Comparison of ENCODE assay signal across 25 cellular contexts in genomic region chr2:239554761-239555565, GRCh38.
"Had no signal": no experiment of that assay in that cellular context is flagged by ENCODE, and none has a peak within 500 bp of the region (broad histone marks: within the 10 kb centered on the region; RNA-seq: fewer than 3 reads in every experiment).

No MANE protein-coding gene starts in this region.

- DNase-seq: activated CD4-positive, alpha-beta T cell treated with anti-CD3 and anti-CD28 coated beads for 4 hours; activated CD4-positive, alpha-beta T cell treated with anti-CD3 and anti-CD28 coated beads, Interleukin-2, amount 50 U/mL, for 4 hours; activated CD8-positive, alpha-beta memory T cell treated with anti-CD3 and anti-CD28 coated beads for 24 hours; activated gamma-delta T cell treated with Interleukin-2 at 50 U/mL for 16 hours; activated T-cell treated with anti-CD3 and anti-CD28 coated beads, Interleukin-2, amount 50 U/mL, for 1 hour; dermis blood vessel endothelial cell; effector CD4-positive, alpha-beta T cell; foreskin keratinocyte; heart right ventricle; stimulated activated CD4-positive, alpha-beta T cell treated with anti-CD3 and anti-CD28 coated beads, Interleukin-15, amount 100 ng/mL, for 24 hours; stimulated activated CD4-positive, alpha-beta T cell treated with anti-CD3 and anti-CD28 coated beads, Interleukin-2, amount 100 ng/mL, for 24 hours; stimulated activated naive CD4-positive, alpha-beta T cell; T-helper 1 cell had no signal

- H3K27ac Mint-ChIP-seq: activated naive CD4-positive, alpha-beta T cell treated with anti-CD3 and anti-CD28 coated beads, Interleukin-2, amount 50 U/mL, for 72 hours; activated T-helper 1 cell treated with anti-CD3 and anti-CD28 coated beads, Interleukin-12 subunit alpha, Interleukin-12 subunit beta, Interleukin-2, Interleukin-4 antibody, amounts not matched to agents 30 ng/mL and 10 ng/mL and 1 ng/mL, durations not matched to agents 14 hours and 24 hours and 36 hours; memory B cell; naive thymus-derived CD8-positive, alpha-beta T cell; progenitor cell of endocrine pancreas had no signal

- H3K4me1 Mint-ChIP-seq: memory B cell had no signal

- H3K4me3 Mint-ChIP-seq: activated T-helper 1 cell treated with anti-CD3 and anti-CD28 coated beads, Interleukin-12 subunit alpha, Interleukin-12 subunit beta, Interleukin-2, Interleukin-4 antibody, amounts not matched to agents 30 ng/mL and 10 ng/mL and 1 ng/mL, durations not matched to agents 14 hours and 24 hours and 36 hours; central memory CD8-positive, alpha-beta T cell; memory B cell; naive thymus-derived CD8-positive, alpha-beta T cell had no signal

- H3K36me3 Mint-ChIP-seq: activated naive CD4-positive, alpha-beta T cell treated with anti-CD3 and anti-CD28 coated beads, Interleukin-2, amount 50 U/mL, for 72 hours; memory B cell; naive thymus-derived CD8-positive, alpha-beta T cell had no signal

- ATAC-seq: foreskin keratinocyte; heart right ventricle; naive thymus-derived CD8-positive, alpha-beta T cell; sciatic nerve had no signal

- H3K9me3 Mint-ChIP-seq: activated naive CD4-positive, alpha-beta T cell treated with anti-CD3 and anti-CD28 coated beads, Interleukin-2, amount 50 U/mL, for 72 hours; activated T-helper 1 cell treated with anti-CD3 and anti-CD28 coated beads, Interleukin-12 subunit alpha, Interleukin-12 subunit beta, Interleukin-2, Interleukin-4 antibody, amounts not matched to agents 30 ng/mL and 10 ng/mL and 1 ng/mL, durations not matched to agents 14 hours and 24 hours and 36 hours; central memory CD8-positive, alpha-beta T cell; memory B cell; naive thymus-derived CD8-positive, alpha-beta T cell had no signal

- H3K4me3 ChIP-seq: breast epithelium, esophagus muscularis mucosa, heart right ventricle, smooth muscle cell, suprapubic skin, tibial nerve had no signal
